In genomic region chr5:62942384-62942783, GRCh38 we compare ENCODE assay signal across 24 cellular contexts.
"Had no signal": no experiment of that assay in that cellular context is flagged by ENCODE, and none has a peak within 500 bp of the region (broad histone marks: within the 10 kb centered on the region; RNA-seq: fewer than 3 reads in every experiment).

No MANE protein-coding gene starts in this region.

- DNase-seq: activated naive CD4-positive, alpha-beta T cell; activated T-cell treated with anti-CD3 and anti-CD28 coated beads, Interleukin-2, amount 50 U/mL, for 1 hour; adrenal gland; brain microvascular endothelial cell; central memory CD4-positive, alpha-beta T cell; dorsolateral prefrontal cortex; effector memory CD8-positive, alpha-beta T cell; gastrocnemius medialis; hypothalamus; left ventricle myocardium superior; mammary epithelial cell; midbrain; natural killer cell; pancreas; right lobe of liver; small intestine; stimulated activated CD4-positive, alpha-beta T cell treated with anti-CD3 and anti-CD28 coated beads, Interleukin-15, amount 100 ng/mL, for 24 hours; stomach; T-helper 1 cell; trophoblast cell had no signal

- H3K36me3 Mint-ChIP-seq: activated naive CD8-positive, alpha-beta T cell; natural killer cell; stimulated activated memory B cell treated with anti-CD40 and anti-IgM and Interleukin-4, amounts not matched to agents 10 μg/mL and 1 μg/mL and 100 μg/mL, for 72 hours; WTC11 had no signal

- H3K27me3 Mint-ChIP-seq: activated T-helper 17 cell treated with anti-CD3 and anti-CD28 coated beads, Interleukin-2, amount 50 U/mL, for 72 hours; effector memory CD8-positive, alpha-beta T cell; stimulated activated memory B cell treated with anti-CD40 and anti-IgM and Interleukin-4, amounts not matched to agents 10 μg/mL and 1 μg/mL and 100 μg/mL, for 72 hours had no signal

- ATAC-seq: activated T-helper 17 cell treated with anti-CD3 and anti-CD28 coated beads, Interleukin-2, amount 50 U/mL, for 72 hours; effector memory CD8-positive, alpha-beta T cell; gastrocnemius medialis; left ventricle myocardium superior; natural killer cell; pancreas; right lobe of liver; stimulated activated memory B cell treated with anti-CD40 and anti-IgM and Interleukin-4, amounts not matched to agents 10 μg/mL and 1 μg/mL and 100 μg/mL, for 72 hours; WTC11 had no signal

- H3K4me3 Mint-ChIP-seq: activated naive CD8-positive, alpha-beta T cell; activated T-helper 17 cell treated with anti-CD3 and anti-CD28 coated beads, Interleukin-2, amount 50 U/mL, for 72 hours; effector memory CD8-positive, alpha-beta T cell; natural killer cell; stimulated activated memory B cell treated with anti-CD40 and anti-IgM and Interleukin-4, amounts not matched to agents 10 μg/mL and 1 μg/mL and 100 μg/mL, for 72 hours; WTC11 had no signal

- H3K4me1 Mint-ChIP-seq: activated T-helper 17 cell treated with anti-CD3 and anti-CD28 coated beads, Interleukin-2, amount 50 U/mL, for 72 hours; natural killer cell; stimulated activated memory B cell treated with anti-CD40 and anti-IgM and Interleukin-4, amounts not matched to agents 10 μg/mL and 1 μg/mL and 100 μg/mL, for 72 hours had no signal

- H3K9me3 Mint-ChIP-seq: effector memory CD8-positive, alpha-beta T cell; stimulated activated memory B cell treated with anti-CD40 and anti-IgM and Interleukin-4, amounts not matched to agents 10 μg/mL and 1 μg/mL and 100 μg/mL, for 72 hours; WTC11 had no signal

- H3K27ac Mint-ChIP-seq: activated naive CD8-positive, alpha-beta T cell; activated T-helper 17 cell treated with anti-CD3 and anti-CD28 coated beads, Interleukin-2, amount 50 U/mL, for 72 hours; effector memory CD8-positive, alpha-beta T cell; natural killer cell; stimulated activated memory B cell treated with anti-CD40 and anti-IgM and Interleukin-4, amounts not matched to agents 10 μg/mL and 1 μg/mL and 100 μg/mL, for 72 hours; WTC11 had no signal
